Comparison of ENCODE assay signal across 26 cellular contexts in the genomic region with DNA sequence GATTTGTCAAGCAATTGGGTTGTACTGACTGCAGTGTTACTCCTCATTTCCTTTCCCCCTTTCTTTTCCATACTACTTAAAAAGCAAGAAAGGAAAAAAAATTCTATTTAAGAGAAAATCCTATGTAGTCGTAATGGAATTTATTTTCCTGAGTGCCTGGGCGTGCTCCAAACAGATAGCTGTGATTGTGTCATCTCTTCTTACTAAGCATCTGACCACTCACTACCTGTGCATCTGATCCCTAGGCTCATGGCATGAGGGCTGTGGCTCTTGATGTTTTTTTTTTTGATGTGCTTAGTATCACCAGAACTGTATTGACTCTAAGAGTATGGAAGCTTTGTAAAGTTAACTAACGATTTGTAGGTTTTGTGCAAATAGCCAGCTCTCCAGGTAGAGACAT. TPM values are rescaled to one million over a fixed set of nuclear protein-coding genes. Genes with fewer than 3 reads are reported as not detected.
DNase-seq lines count a peak whose midpoint lies in the region; ATAC-seq and TF ChIP-seq lines count a peak whose summit lies in the region.
"Had no signal": no experiment of that assay in that cellular context is flagged by ENCODE, and none has a peak within 500 bp of the region (broad histone marks: within the 10 kb centered on the region; RNA-seq: fewer than 3 reads in every experiment).

No MANE protein-coding gene starts in this region.

- H3K4me3 ChIP-seq in PC-3 (ENCODE audit: low read length) (no peak overlapping the region), breast epithelium (no peak overlapping the region), tibial artery (no peak overlapping the region)
- H3K4me3 ChIP-seq: esophagus muscularis mucosa, SK-N-MC, tibial nerve had no signal

- peaks cover 60% of the 10 kb centered on the region for H4K20me1 ChIP-seq in PC-3 (ENCODE audit: low read length)

- H3K36me3 ChIP-seq in PC-3 (ENCODE audit: low read depth, low read length) (no peaks in the 10 kb centered on the region; the same call in 1 of the 2 replicates), breast epithelium (no peaks in the 10 kb centered on the region), tibial artery (no peaks in the 10 kb centered on the region)
- H3K36me3 ChIP-seq: esophagus muscularis mucosa, tibial nerve had no signal

- no peaks in the 10 kb centered on the region for H3K9me3 Mint-ChIP-seq in mesothelial cell of epicardium
- H3K9me3 Mint-ChIP-seq: activated CD4-positive, alpha-beta memory T cell treated with anti-CD3 and anti-CD28 coated beads for 36 hours; activated naive CD8-positive, alpha-beta T cell treated with anti-CD3 and anti-CD28 coated beads, Interleukin-2, amount 10 ng/mL, durations not matched to agents 7 days and 5 days; CD4-positive, alpha-beta T cell; neural crest cell; T-helper 2 cell treated with Interferon-gamma antibody and Interleukin-4, amounts not matched to agents 5 μg/mL and 100 μg/mL, for 36 hours had no signal

- no peak for TF ChIP-seq CTCF in PC-3 (conservative IDR thresholded peaks at IDR 0.05; ENCODE audit: low read depth, low read length)
- no peak for TF ChIP-seq CTCF in breast epithelium (IDR thresholded peaks at IDR 0.05)
- no peak for TF ChIP-seq CTCF in mesothelial cell of epicardium (IDR thresholded peaks at IDR 0.05; ENCODE audit: unreplicated experiment)
- no peak for TF ChIP-seq CTCF in tibial artery (IDR thresholded peaks at IDR 0.05)

- intact Hi-C loops in PC-3 (cut with micrococcal nuclease) = loop anchor here (5.0 kb wide), 2 partner anchors 63 to 88 kb away; no protein-coding TSS in a partner anchor
- intact Hi-C loops in breast epithelium (cut with DNase I; ENCODE audit: low total_unique reads) = loop anchor here (10.0 kb wide), 1 partner anchor 2000 kb away; the partner anchor contains the start of gene ATL2
- intact Hi-C loops in tibial artery (cut with DNase I; ENCODE audit: low total_unique reads) = loop anchor here (10.0 kb wide), 1 partner anchor 60 kb away; no protein-coding TSS in a partner anchor

- H3K79me2 ChIP-seq in PC-3 (ENCODE audit: low read length) = peaks cover 98% of the 10 kb centered on the region

- 0 out of 2 replicates have a peak overlapping the region, but pooled peaks have one; percentile 5 for H3K27ac ChIP-seq in PC-3 (ENCODE audit: low read length)
- H3K27ac ChIP-seq in breast epithelium = peak overlapping the region; percentile 82 to 88
- H3K27ac ChIP-seq in tibial artery = peak overlapping the region in 1 of 2 donors; percentile 62
- H3K27ac ChIP-seq: RWPE1, SK-N-MC had no signal

- H3K4me1 ChIP-seq in PC-3 (ENCODE audit: insufficient read depth, low read length) (peaks cover 99% of the 10 kb centered on the region), breast epithelium (peaks cover 10 to 30% of the 10 kb centered on the region in 2 donors), tibial artery (peaks cover 0 to 100% (median 74%) of the 10 kb centered on the region in 4 donors)

- no peak overlapping the region for H3K4me3 Mint-ChIP-seq in mesothelial cell of epicardium
- H3K4me3 Mint-ChIP-seq: activated CD4-positive, alpha-beta memory T cell treated with anti-CD3 and anti-CD28 coated beads for 36 hours; activated naive CD8-positive, alpha-beta T cell treated with anti-CD3 and anti-CD28 coated beads, Interleukin-2, amount 10 ng/mL, durations not matched to agents 7 days and 5 days; CD4-positive, alpha-beta T cell; neural crest cell; T-helper 2 cell treated with Interferon-gamma antibody and Interleukin-4, amounts not matched to agents 5 μg/mL and 100 μg/mL, for 36 hours had no signal

- peak overlapping the region; percentile 3 for H3K27ac Mint-ChIP-seq in mesothelial cell of epicardium
- H3K27ac Mint-ChIP-seq: activated CD4-positive, alpha-beta memory T cell treated with anti-CD3 and anti-CD28 coated beads for 36 hours; activated naive CD8-positive, alpha-beta T cell treated with anti-CD3 and anti-CD28 coated beads, Interleukin-2, amount 10 ng/mL, durations not matched to agents 7 days and 5 days; CD4-positive, alpha-beta T cell; T-helper 2 cell treated with Interferon-gamma antibody and Interleukin-4, amounts not matched to agents 5 μg/mL and 100 μg/mL, for 36 hours had no signal

- no peaks in the 10 kb centered on the region for H3K27me3 Mint-ChIP-seq in mesothelial cell of epicardium (ENCODE audit: low read depth)
- H3K27me3 Mint-ChIP-seq: activated naive CD8-positive, alpha-beta T cell treated with anti-CD3 and anti-CD28 coated beads, Interleukin-2, amount 10 ng/mL, durations not matched to agents 7 days and 5 days; CD4-positive, alpha-beta T cell had no signal

- ATAC-seq in PC-3 (no peak), HG03159 (IDR thresholded peaks at IDR 0.05; ENCODE audit: unreplicated experiment) (no peak)
- ATAC-seq: sciatic nerve; stimulated activated naive CD8-positive, alpha-beta T cell treated with anti-CD3 and anti-CD28 coated beads, Interleukin-15, Interleukin-2, amounts not matched to agents 100 U/mL and 50 U/mL, for 24 hours had no signal

- no peak overlapping the region for H3K9ac ChIP-seq in PC-3 (ENCODE audit: low read length)

- peaks cover 73% of the 10 kb centered on the region for H3K4me1 Mint-ChIP-seq in mesothelial cell of epicardium

- no peaks in the 10 kb centered on the region for H3K36me3 Mint-ChIP-seq in mesothelial cell of epicardium
- H3K36me3 Mint-ChIP-seq: activated CD4-positive, alpha-beta memory T cell treated with anti-CD3 and anti-CD28 coated beads for 36 hours had no signal

- TF ChIP-seq POLR2A in breast epithelium (IDR thresholded peaks at IDR 0.05) = no peak

- H3K4me2 ChIP-seq in PC-3 (ENCODE audit: low read length) = peak overlapping the region; percentile 77; the same call in 1 of the 2 replicates

- POLR2A ChIA-PET in PC-3 (lab: Charles Lee; ENCODE audit: unreplicated experiment) = no interaction called here

- no peak overlapping the region for H2AFZ ChIP-seq in PC-3 (ENCODE audit: low read length)

- H3K9me2 ChIP-seq in PC-3 (replicated peaks; ENCODE audit: low read length) = no peaks in the 10 kb centered on the region

- no peaks in the 10 kb centered on the region for H3K27me3 ChIP-seq in PC-3 (ENCODE audit: low read length)
- no peaks in the 10 kb centered on the region for H3K27me3 ChIP-seq in breast epithelium
- H3K27me3 ChIP-seq in tibial artery = no peaks in the 10 kb centered on the region
- H3K27me3 ChIP-seq: esophagus muscularis mucosa, tibial nerve had no signal

- CTCF ChIA-PET in PC-3 (lab: Charles Lee) = no interaction called here

- H3F3A ChIP-seq in PC-3 (ENCODE audit: low read length, unreplicated experiment) = peaks cover 12% of the 10 kb centered on the region

- DNase-seq in ELR (ENCODE audit: low read depth) = peak; percentile 76
- DNase-seq in PC-3 = peak; percentile 65
- DNase-seq in breast epithelium (ENCODE audit: low spot score in 2 of 2) = no peak
- DNase-seq in mesothelial cell of epicardium (ENCODE audit: low spot score in 2 of 2, unreplicated experiment in 2 of 2) = no peak
- no peak for DNase-seq in NCI-H82 treated with DMSO at 0.1 percent for 48 hours (lab: John Stamatoyannopoulos, UW; ENCODE audit: unreplicated experiment)
- no peak for DNase-seq in tibial artery
- DNase-seq in Kasumi-1 (lab: John Stamatoyannopoulos, UW) = no peak
- DNase-seq: activated CD4-positive, alpha-beta memory T cell treated with anti-CD3 and anti-CD28 coated beads for 36 hours; activated CD8-positive, alpha-beta memory T cell treated with anti-CD3 and anti-CD28 coated beads, Interleukin-2, amount 50 U/mL, for 48 hours; activated naive CD8-positive, alpha-beta T cell treated with anti-CD3 and anti-CD28 coated beads, Interleukin-2, amount 10 ng/mL, durations not matched to agents 7 days and 5 days; CD4-positive, alpha-beta T cell; effector CD4-positive, alpha-beta T cell; hypothalamus; NCI-H1694; NCI-H2171; NCI-H69; stimulated activated CD4-positive, alpha-beta T cell treated with anti-CD3 and anti-CD28 coated beads, Interleukin-15, amount 100 ng/mL, for 24 hours; stimulated activated naive CD8-positive, alpha-beta T cell treated with anti-CD3 and anti-CD28 coated beads, Interleukin-15, Interleukin-2, amounts not matched to agents 100 U/mL and 50 U/mL, for 24 hours had no signal

- no TSS peak for BruUV-seq in PC-3 (replicated peaks; lab: Mats Ljungman, UMichigan)

- H3K9me3 ChIP-seq in PC-3 (ENCODE audit: low read length) = no peaks in the 10 kb centered on the region
- no peaks in the 10 kb centered on the region for H3K9me3 ChIP-seq in breast epithelium
- H3K9me3 ChIP-seq in tibial artery = no peaks in the 10 kb centered on the region
- H3K9me3 ChIP-seq: esophagus muscularis mucosa, tibial nerve had no signal

RNA-seq across cellular contexts. Expression of gene CRIM1, which starts 19.0 kb away (rescaled TPM):
- total RNA-seq in PC-3 (2014; rRNA removed) (70.7 and 85.7 TPM in 2 replicates), breast epithelium (100 to 1,000 TPM; 166 to 187 (median 178) TPM), mesothelial cell of epicardium (58.3 to 69.7 TPM (median 61.8 TPM) in 3 replicates)

Comparison
In these comparisons a context has a peak if more than half of its experiments do, and no peak if none do; other contexts are left out.
1. DNase-seq: peak in ELR (single experiment) and PC-3 (single experiment); none in breast epithelium (0 of 2), mesothelial cell of epicardium (0 of 2), NCI-H82 treated with DMSO at 0.1 percent for 48 hours (single experiment), tibial artery (0 of 2) and Kasumi-1 (0 of 2).